Comparison of ENCODE assay signal across 27 cellular contexts in the genomic region with DNA sequence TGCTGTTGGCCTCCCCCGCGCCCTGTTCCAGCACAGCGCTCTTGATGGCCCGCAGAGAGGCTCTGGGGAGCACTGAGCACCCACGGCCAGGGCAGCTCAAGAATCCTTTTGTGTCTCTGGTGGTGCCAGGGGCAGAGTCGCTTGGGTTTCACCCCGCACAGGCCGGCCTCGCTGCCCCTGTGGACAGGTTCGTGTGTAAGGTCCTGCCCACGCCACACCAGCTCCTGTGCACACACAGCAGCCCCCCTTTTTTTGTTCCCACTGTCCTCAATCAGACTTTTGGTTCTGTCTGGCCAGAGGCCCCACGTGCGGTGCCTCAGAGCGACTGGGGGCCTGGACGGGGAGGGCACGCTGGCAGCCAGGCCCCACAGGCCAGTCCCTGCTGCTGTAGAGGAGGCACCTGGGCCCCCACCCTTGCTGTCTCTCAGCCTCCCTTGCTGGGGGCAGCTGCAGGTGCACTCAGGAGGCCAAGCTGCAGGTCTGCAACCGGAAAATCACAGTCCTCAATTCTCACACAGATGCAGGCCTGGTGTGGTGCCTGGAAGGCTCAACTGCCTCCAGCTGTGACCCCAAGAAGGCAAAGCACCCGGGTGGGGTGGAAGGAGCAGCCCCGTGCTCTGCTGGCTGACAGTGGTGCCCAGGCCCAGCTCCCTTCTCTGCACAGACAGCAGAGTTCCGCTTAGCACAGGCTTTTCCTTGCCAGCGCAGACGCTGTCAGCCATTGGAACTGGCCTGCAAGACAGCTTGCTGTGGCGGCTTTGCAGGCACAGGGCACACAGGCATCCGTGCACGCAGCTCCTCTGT. TPM values are rescaled to one million over a fixed set of nuclear protein-coding genes. Genes with fewer than 3 reads are reported as not detected.
DNase-seq lines count a peak whose midpoint lies in the region; ATAC-seq and TF ChIP-seq lines count a peak whose summit lies in the region.
"Had no signal": no experiment of that assay in that cellular context is flagged by ENCODE, and none has a peak within 500 bp of the region (broad histone marks: within the 10 kb centered on the region; RNA-seq: fewer than 3 reads in every experiment).

No MANE protein-coding gene starts in this region.

- H3K9me3 Mint-ChIP-seq in chondrocyte (ENCODE audit: low read depth), result no peaks in the 10 kb centered on the region
- H3K9me3 Mint-ChIP-seq in T-helper 2 cell treated with Interferon-gamma antibody and Interleukin-4, amounts not matched to agents 5 μg/mL and 100 μg/mL, for 36 hours, result no peaks in the 10 kb centered on the region
- H3K9me3 Mint-ChIP-seq: CD14-positive monocyte; CD8-positive, alpha-beta memory T cell had no signal

- intact Hi-C loops in heart left ventricle (cut with DNase I) (no loop called here), right cardiac atrium (cut with DNase I) (no loop called here), spleen (cut with DNase I; ENCODE audit: low total_unique reads) (no loop called here), esophagus squamous epithelium (cut with DNase I) (no loop called here)

- H3K9me3 ChIP-seq in heart left ventricle (no peaks in the 10 kb centered on the region), right atrium auricular region (no peaks in the 10 kb centered on the region), right cardiac atrium (ENCODE audit: control insufficient read depth, low read length) (no peaks in the 10 kb centered on the region), spleen (no peaks in the 10 kb centered on the region), Peyer's patch (no peaks in the 10 kb centered on the region), esophagus squamous epithelium (no peaks in the 10 kb centered on the region)
- H3K9me3 ChIP-seq: BE2C had no signal

- no peaks in the 10 kb centered on the region for H3K4me1 ChIP-seq in heart left ventricle
- no peaks in the 10 kb centered on the region for H3K4me1 ChIP-seq in right atrium auricular region
- no peaks in the 10 kb centered on the region for H3K4me1 ChIP-seq in right cardiac atrium (ENCODE audit: control insufficient read depth, insufficient read depth, low read length)
- no peaks in the 10 kb centered on the region for H3K4me1 ChIP-seq in spleen
- no peaks in the 10 kb centered on the region for H3K4me1 ChIP-seq in Peyer's patch
- no peaks in the 10 kb centered on the region for H3K4me1 ChIP-seq in esophagus squamous epithelium
- H3K4me1 ChIP-seq: BE2C had no signal

- peaks cover 3% of the 10 kb centered on the region for H3K27me3 Mint-ChIP-seq in chondrocyte (ENCODE audit: low read depth)
- H3K27me3 Mint-ChIP-seq in T-helper 2 cell treated with Interferon-gamma antibody and Interleukin-4, amounts not matched to agents 5 μg/mL and 100 μg/mL, for 36 hours (ENCODE audit: low read depth), result no peaks in the 10 kb centered on the region
- H3K27me3 Mint-ChIP-seq: CD8-positive, alpha-beta memory T cell had no signal

- H3K4me1 Mint-ChIP-seq in chondrocyte (ENCODE audit: low read depth), result peaks cover 3% of the 10 kb centered on the region
- no peaks in the 10 kb centered on the region for H3K4me1 Mint-ChIP-seq in T-helper 2 cell treated with Interferon-gamma antibody and Interleukin-4, amounts not matched to agents 5 μg/mL and 100 μg/mL, for 36 hours (ENCODE audit: low read depth)
- H3K4me1 Mint-ChIP-seq: CD14-positive monocyte; CD8-positive, alpha-beta memory T cell had no signal

- DNase-seq in heart left ventricle, result peak in 3 of 5 donors; percentile 11 to 58 (median 11)
- DNase-seq in right atrium auricular region (ENCODE audit: low spot score), result no peak
- peak; percentile 79 for DNase-seq in chondrocyte (ENCODE audit: low spot score)
- DNase-seq in right cardiac atrium, result peak in 2 of 3 donors; percentile 2 to 39
- DNase-seq in spleen, result peak; percentile 51
- DNase-seq in Peyer's patch, result no peak
- DNase-seq in esophagus squamous epithelium (lab: John Stamatoyannopoulos, UW), result no peak
- DNase-seq in T-helper 2 cell treated with Interferon-gamma antibody and Interleukin-4, amounts not matched to agents 5 μg/mL and 100 μg/mL, for 36 hours (ENCODE audit: low spot score), result no peak
- DNase-seq: 8988T, ACHN, DMS 273 treated with DMSO at 0.1 percent for 48 hours, DMS79, EL, GDM1, GOT3, HCEC 1CT, NCI-H1048, NCI-H1417, NCI-H187, NCI-H2171 treated with DMSO at 0.1 percent for 48 hours, NCI-H524, NCI-H748 treated with DMSO at 0.1 percent for 48 hours, SHP77 treated with DMSO at 0.1 percent for 48 hours had no signal

- ATAC-seq in heart left ventricle, result peak in 1 of 4 donors; percentile 2
- no peak for ATAC-seq in right cardiac atrium
- ATAC-seq: GM12878 had no signal

- 92 to 94% (median 93%) methylated on average over 16 to 25 of the region's 25 CpGs for WGBS in heart left ventricle, 4 donors
- 92% methylated on average over 25 of the region's 25 CpGs for WGBS in right cardiac atrium
- 83 to 92% (median 91%) methylated on average over 7 to 25 of the region's 25 CpGs for WGBS in spleen, 5 donors
- 87 to 90% methylated on average over 3 to 16 of the region's 25 CpGs for WGBS in esophagus squamous epithelium, 2 donors

- H3K27ac ChIP-seq in heart left ventricle (no peak overlapping the region), right atrium auricular region (no peak overlapping the region), right cardiac atrium (ENCODE audit: low read length) (no peak overlapping the region), spleen (no peak overlapping the region), Peyer's patch (no peak overlapping the region), esophagus squamous epithelium (no peak overlapping the region)

- TF ChIP-seq CTCF in heart left ventricle (IDR thresholded peaks at IDR 0.05) (no peak), right atrium auricular region (IDR thresholded peaks at IDR 0.05) (no peak), chondrocyte (IDR thresholded peaks at IDR 0.05) (no peak), spleen (IDR thresholded peaks at IDR 0.05 in 8 of 11, conservative IDR thresholded peaks at IDR 0.05 in 3 of 11) (no peak), Peyer's patch (IDR thresholded peaks at IDR 0.05) (no peak), esophagus squamous epithelium (IDR thresholded peaks at IDR 0.05) (no peak)

- H3K36me3 ChIP-seq in heart left ventricle (peaks cover 0 to 55% (median 20%) of the 10 kb centered on the region in 9 donors), right atrium auricular region (peaks cover 15% of the 10 kb centered on the region), spleen (peaks cover 0 to 23% (median 4%) of the 10 kb centered on the region in 6 donors), Peyer's patch (peaks cover 0 to under 1% (median 0%) of the 10 kb centered on the region in 3 donors), esophagus squamous epithelium (peaks cover 0 to 51% (median 0%) of the 10 kb centered on the region in 3 donors)
- H3K36me3 ChIP-seq: BE2C had no signal

- no peak overlapping the region for H3K4me3 Mint-ChIP-seq in chondrocyte (ENCODE audit: unreplicated experiment)
- H3K4me3 Mint-ChIP-seq in T-helper 2 cell treated with Interferon-gamma antibody and Interleukin-4, amounts not matched to agents 5 μg/mL and 100 μg/mL, for 36 hours, result no peak overlapping the region
- H3K4me3 Mint-ChIP-seq: CD14-positive monocyte; CD8-positive, alpha-beta memory T cell had no signal

- TF ChIP-seq POLR2A in heart left ventricle (IDR thresholded peaks at IDR 0.05) (no peak), spleen (IDR thresholded peaks at IDR 0.05) (no peak), Peyer's patch (IDR thresholded peaks at IDR 0.05) (no peak), esophagus squamous epithelium (IDR thresholded peaks at IDR 0.05) (no peak)

- H3K4me3 ChIP-seq in heart left ventricle (no peak overlapping the region), right atrium auricular region (no peak overlapping the region), right cardiac atrium (ENCODE audit: low read length) (no peak overlapping the region), spleen (no peak overlapping the region), Peyer's patch (no peak overlapping the region), esophagus squamous epithelium (no peak overlapping the region)
- H3K4me3 ChIP-seq: GM12878 had no signal

- H3K36me3 Mint-ChIP-seq in chondrocyte (ENCODE audit: low read depth), result no peaks in the 10 kb centered on the region
- no peaks in the 10 kb centered on the region for H3K36me3 Mint-ChIP-seq in T-helper 2 cell treated with Interferon-gamma antibody and Interleukin-4, amounts not matched to agents 5 μg/mL and 100 μg/mL, for 36 hours (ENCODE audit: low read depth)
- H3K36me3 Mint-ChIP-seq: CD14-positive monocyte had no signal

- no peak overlapping the region for H3K27ac Mint-ChIP-seq in chondrocyte (ENCODE audit: unreplicated experiment)
- no peak overlapping the region for H3K27ac Mint-ChIP-seq in T-helper 2 cell treated with Interferon-gamma antibody and Interleukin-4, amounts not matched to agents 5 μg/mL and 100 μg/mL, for 36 hours
- H3K27ac Mint-ChIP-seq: CD14-positive monocyte; CD8-positive, alpha-beta memory T cell had no signal

- H3K27me3 ChIP-seq in heart left ventricle, result no peaks in the 10 kb centered on the region
- no peaks in the 10 kb centered on the region for H3K27me3 ChIP-seq in right atrium auricular region
- no peaks in the 10 kb centered on the region for H3K27me3 ChIP-seq in right cardiac atrium (ENCODE audit: control insufficient read depth, insufficient read depth)
- peaks cover 0 to 4% (median 0%) of the 10 kb centered on the region in 7 donors for H3K27me3 ChIP-seq in spleen (replicated peaks in 1 of 7)
- no peaks in the 10 kb centered on the region for H3K27me3 ChIP-seq in Peyer's patch
- H3K27me3 ChIP-seq in esophagus squamous epithelium, result no peaks in the 10 kb centered on the region
- H3K27me3 ChIP-seq: BE2C had no signal

RNA-seq across cellular contexts. Expression of a gene that starts 12.6 kb away (rescaled TPM):
- total RNA-seq in heart left ventricle, result under 1 TPM in 3 of 9 donors, not detected in 6; 0.10 to 0.41 (median 0.16) TPM
- polyA plus RNA-seq in heart left ventricle, result under 1 TPM in 1 of 2 donors, not detected in 1; 0.01 TPM
- total RNA-seq in right atrium auricular region, result under 1 TPM in 1 of 2 donors, not detected in 1; 0.20 TPM
- total RNA-seq in chondrocyte, result 0.34 to 0.85 TPM (median 0.60 TPM) in 3 replicates
- total RNA-seq in right cardiac atrium, result under 1 TPM; 0.24 to 0.64 (median 0.37) TPM
- polyA plus RNA-seq in right cardiac atrium, result not detected
- not detected for total RNA-seq in spleen
- under 1 TPM in 1 of 3 donors, not detected in 2; 0.03 TPM for polyA plus RNA-seq in spleen
- 1 to 10 TPM in 2 of 4 donors, not detected in 2; 1.9 to 2.9 TPM for total RNA-seq in Peyer's patch
- total RNA-seq in esophagus squamous epithelium, result not detected
- total RNA-seq: GM12878 had no signal
- polyA plus RNA-seq: CD14-positive monocyte, GM12878 had no signal

RNA-seq across cellular contexts. Expression of a gene that starts 29.6 kb away (rescaled TPM):
- total RNA-seq in heart left ventricle (10 to 100 TPM in 4 of 9 donors, 1 to 10 TPM in 5; 2.4 to 13.6 (median 9.8) TPM), right atrium auricular region (10 to 100 TPM; 21.9 to 27.5 TPM), chondrocyte (1.9 to 2.0 TPM in 2 of 3 replicates, not detected in the other), right cardiac atrium (10 to 100 TPM; 29.8 to 40.2 (median 34.4) TPM), spleen (1 to 10 TPM; 1.6 to 6.4 (median 3.0) TPM), Peyer's patch (10 to 100 TPM in 3 of 4 donors, 1 to 10 TPM in 1; 4.1 to 22.5 (median 11.8) TPM), esophagus squamous epithelium (10 to 100 TPM in 1 of 4 donors, 1 to 10 TPM in 2, under 1 TPM in 1; 0.61 to 21.6 (median 4.5) TPM)
- polyA plus RNA-seq in heart left ventricle (1 to 10 TPM; 2.4 to 9.2 TPM), right cardiac atrium (44.9 TPM), spleen (1 to 10 TPM; 1.8 to 4.2 (median 2.0) TPM)
- total RNA-seq: CD8-positive, alpha-beta memory T cell; GM12878 had no signal
- polyA plus RNA-seq: CD14-positive monocyte; CD8-positive, alpha-beta memory T cell; GM12878 had no signal

Comparison
In these comparisons a context has a peak if more than half of its experiments do, and no peak if none do; other contexts are left out.
1. DNase-seq: peak in heart left ventricle (3 of 5), chondrocyte (single experiment), right cardiac atrium (2 of 3) and spleen (single experiment); none in right atrium auricular region (single experiment), Peyer's patch (0 of 3), esophagus squamous epithelium (single experiment) and T-helper 2 cell treated with Interferon-gamma antibody and Interleukin-4, amounts not matched to agents 5 μg/mL and 100 μg/mL, for 36 hours (single experiment).